Comparison of ENCODE assay signal across 15 cellular contexts in the genomic region with DNA sequence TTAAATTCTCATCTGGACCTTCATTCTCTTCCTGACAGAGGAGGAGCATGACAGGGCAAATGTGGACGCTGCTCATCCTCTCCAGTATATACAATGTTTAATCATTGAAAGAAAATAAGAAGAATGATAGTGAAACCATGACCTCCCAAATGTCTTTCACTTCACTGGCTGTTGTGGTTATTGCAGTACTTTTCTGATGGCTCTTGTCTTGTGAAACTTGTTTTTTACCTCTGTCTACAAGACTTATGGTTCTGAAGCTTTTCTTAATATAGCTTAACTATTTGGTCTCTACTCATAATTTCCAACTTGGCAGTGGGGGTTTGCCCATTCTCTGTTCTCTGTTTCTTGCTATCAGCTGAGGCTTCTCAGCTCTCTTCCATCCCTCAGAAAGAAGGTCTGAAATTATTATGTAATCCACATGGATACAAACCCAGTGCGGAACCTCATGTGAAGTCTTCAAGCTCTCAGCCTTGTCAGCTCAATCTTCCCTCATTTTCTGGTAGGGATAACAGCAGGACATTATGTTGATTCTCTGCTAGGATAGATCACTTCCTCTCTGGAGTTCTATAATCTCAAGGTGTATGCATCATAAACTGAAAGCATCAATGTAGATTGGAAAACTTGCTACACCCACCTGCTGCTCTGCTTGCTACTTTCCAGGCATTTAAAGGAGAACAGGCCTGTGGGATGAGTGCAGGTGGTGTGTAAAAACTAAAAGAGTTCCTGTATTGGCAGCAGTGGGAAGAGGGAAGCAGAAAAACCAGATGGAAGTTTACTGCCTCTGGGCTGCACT.
DNase-seq lines count a peak whose midpoint lies in the region; ATAC-seq and TF ChIP-seq lines count a peak whose summit lies in the region.
"Had no signal": no experiment of that assay in that cellular context is flagged by ENCODE, and none has a peak within 500 bp of the region (broad histone marks: within the 10 kb centered on the region; RNA-seq: fewer than 3 reads in every experiment).

No MANE protein-coding gene starts in this region.

- peaks cover 2% of the 10 kb centered on the region for H3K4me1 Mint-ChIP-seq in activated CD4-positive, alpha-beta T cell treated with anti-CD3 and anti-CD28 coated beads, Interleukin-2, amount 10 ng/mL, durations not matched to agents 7 days and 5 days

- CTCF ChIA-PET in activated CD4-positive, alpha-beta T cell treated with anti-CD3 and anti-CD28 coated beads, Interleukin-2, amount 10 ng/mL, durations not matched to agents 7 days and 5 days (lab: Charles Lee), result no interaction called here

- DNase-seq in NOMO-1 treated with DMSO at 0.1 percent for 48 hours (lab: John Stamatoyannopoulos, UW; ENCODE audit: unreplicated experiment), result peak; percentile 3
- DNase-seq in NOMO-1 (lab: John Stamatoyannopoulos, UW; ENCODE audit: unreplicated experiment in 2 of 2), result no peak
- no peak for DNase-seq in activated CD4-positive, alpha-beta T cell treated with anti-CD3 and anti-CD28 coated beads, Interleukin-2, amount 10 ng/mL, durations not matched to agents 7 days and 5 days
- DNase-seq in cortex of kidney (lab: John Stamatoyannopoulos, UW), result no peak
- no peak for DNase-seq in osteoblast (ENCODE audit: insufficient read length, low spot score, missing footprints)
- DNase-seq in NCI-H69 (lab: John Stamatoyannopoulos, UW), result no peak
- DNase-seq: activated CD8-positive, alpha-beta memory T cell treated with anti-CD3 and anti-CD28 coated beads for 24 hours; DMS53; effector CD8-positive, alpha-beta T cell; NCI-H524 treated with DMSO at 0.1 percent for 48 hours; right lobe of liver had no signal

- TF ChIP-seq CTCF in osteoblast (IDR thresholded peaks at IDR 0.05; ENCODE audit: extremely low read depth, low read depth, low read length), result no peak

- H3K4me3 Mint-ChIP-seq in activated CD4-positive, alpha-beta T cell treated with anti-CD3 and anti-CD28 coated beads, Interleukin-2, amount 10 ng/mL, durations not matched to agents 7 days and 5 days, result no peak overlapping the region

- H4K20me1 ChIP-seq in osteoblast (ENCODE audit: insufficient read depth, low read length), result no peaks in the 10 kb centered on the region

- POLR2A ChIA-PET in activated CD4-positive, alpha-beta T cell treated with anti-CD3 and anti-CD28 coated beads, Interleukin-2, amount 10 ng/mL, durations not matched to agents 7 days and 5 days (lab: Charles Lee), result no interaction called here

- no peaks in the 10 kb centered on the region for H3K9me3 ChIP-seq in osteoblast (ENCODE audit: low read depth, low read length)
- H3K9me3 ChIP-seq: HAP-1, right lobe of liver had no signal

- peak; percentile 96 for ATAC-seq in HG02571 (IDR thresholded peaks at IDR 0.05; ENCODE audit: unreplicated experiment)
- peak; percentile 92 for ATAC-seq in HG03280 (IDR thresholded peaks at IDR 0.05; ENCODE audit: unreplicated experiment)
- ATAC-seq: right lobe of liver had no signal

- H3K4me3 ChIP-seq in osteoblast (ENCODE audit: insufficient read depth, low read length), result no peak overlapping the region
- H3K4me3 ChIP-seq: HAP-1, right lobe of liver had no signal

- no peak overlapping the region for H3K27ac ChIP-seq in osteoblast (ENCODE audit: low read depth, low read length)
- H3K27ac ChIP-seq: 22Rv1, right lobe of liver had no signal

- no peaks in the 10 kb centered on the region for H3K9me3 Mint-ChIP-seq in activated CD4-positive, alpha-beta T cell treated with anti-CD3 and anti-CD28 coated beads, Interleukin-2, amount 10 ng/mL, durations not matched to agents 7 days and 5 days

- no peaks in the 10 kb centered on the region for H3K27me3 ChIP-seq in osteoblast (ENCODE audit: insufficient read depth, low read length)
- H3K27me3 ChIP-seq: right lobe of liver had no signal

- no peaks in the 10 kb centered on the region for H3K79me2 ChIP-seq in osteoblast (ENCODE audit: insufficient read depth, low read length)

- no peak overlapping the region for H3K27ac Mint-ChIP-seq in activated CD4-positive, alpha-beta T cell treated with anti-CD3 and anti-CD28 coated beads, Interleukin-2, amount 10 ng/mL, durations not matched to agents 7 days and 5 days

- peaks cover 8% of the 10 kb centered on the region for H3K27me3 Mint-ChIP-seq in activated CD4-positive, alpha-beta T cell treated with anti-CD3 and anti-CD28 coated beads, Interleukin-2, amount 10 ng/mL, durations not matched to agents 7 days and 5 days

- no peaks in the 10 kb centered on the region for H3K36me3 ChIP-seq in osteoblast (ENCODE audit: insufficient read depth, low read length)
- H3K36me3 ChIP-seq: HAP-1, right lobe of liver had no signal

- no peaks in the 10 kb centered on the region for H3K4me1 ChIP-seq in osteoblast (ENCODE audit: insufficient read depth, low read length)
- H3K4me1 ChIP-seq: HAP-1 had no signal

- no peak overlapping the region for H2AFZ ChIP-seq in osteoblast (ENCODE audit: low read length)

- no peak overlapping the region for H3K4me2 ChIP-seq in osteoblast (ENCODE audit: insufficient read depth, low read length)

- no peaks in the 10 kb centered on the region for H3K36me3 Mint-ChIP-seq in activated CD4-positive, alpha-beta T cell treated with anti-CD3 and anti-CD28 coated beads, Interleukin-2, amount 10 ng/mL, durations not matched to agents 7 days and 5 days (ENCODE audit: low read depth)
